Comparison of ENCODE assay signal across 12 cellular contexts in the genomic region with DNA sequence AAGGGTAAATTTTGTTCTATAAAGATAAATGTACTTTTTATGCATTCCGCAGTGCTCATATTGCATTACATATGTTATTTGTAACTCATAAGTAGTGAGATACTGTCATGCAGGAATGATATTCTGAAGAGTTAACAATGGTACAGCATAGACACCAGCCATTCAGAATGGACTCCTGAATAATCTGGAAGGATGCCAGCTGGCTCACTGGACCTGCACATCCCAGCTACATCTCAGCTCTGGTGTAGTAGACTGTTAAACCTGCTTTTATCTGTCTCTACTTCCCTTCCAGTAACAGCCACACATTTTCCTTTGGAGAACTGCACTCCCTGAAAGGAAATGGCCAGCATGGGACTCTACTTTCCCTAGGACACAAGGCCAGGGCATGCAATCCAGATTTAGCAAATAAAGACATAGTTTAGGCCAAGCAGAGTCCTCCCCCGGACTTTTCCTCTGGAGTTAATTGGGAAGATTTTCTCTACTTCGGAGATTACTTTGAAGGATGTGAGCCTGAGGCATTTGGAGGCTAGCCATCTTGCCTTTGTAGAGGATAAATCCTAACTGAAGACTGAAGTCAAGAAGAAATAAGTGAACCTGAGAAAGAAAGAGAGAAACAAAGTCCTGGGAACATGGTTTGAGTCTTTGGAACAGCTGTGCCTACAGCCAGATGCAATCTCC.
DNase-seq lines count a peak whose midpoint lies in the region; ATAC-seq and TF ChIP-seq lines count a peak whose summit lies in the region.
"Had no signal": no experiment of that assay in that cellular context is flagged by ENCODE, and none has a peak within 500 bp of the region (broad histone marks: within the 10 kb centered on the region; RNA-seq: fewer than 3 reads in every experiment).

No MANE protein-coding gene starts in this region.

- H3K27ac ChIP-seq in breast epithelium, result peak overlapping the region; percentile 57 to 75
- H3K27ac ChIP-seq in mesenchymal stem cell (ENCODE audit: low read length, poor library complexity, severe bottlenecking), result peak overlapping the region; percentile 20
- no peak overlapping the region for H3K27ac ChIP-seq in colonic mucosa

- H2AFZ ChIP-seq in mesenchymal stem cell (ENCODE audit: low read depth, low read length), result no peak overlapping the region

- DNase-seq in COLO668 (lab: John Stamatoyannopoulos, UW; ENCODE audit: unreplicated experiment) (peak; percentile 9), LHCN-M2 (ENCODE audit: low read depth) (peak; percentile 29), breast epithelium (ENCODE audit: low spot score in 2 of 2) (no peak), mesenchymal stem cell (no peak), NCI-H2227 treated with DMSO at 0.1 percent for 48 hours (lab: John Stamatoyannopoulos, UW) (no peak), germinal center (ENCODE audit: low spot score) (no peak), colonic mucosa (no peak)
- DNase-seq: effector memory CD8-positive, alpha-beta T cell; NCI-H1436 treated with DMSO at 0.1 percent for 48 hours; small intestine had no signal

- H2BK120ac ChIP-seq in mesenchymal stem cell (ENCODE audit: low read depth, low read length), result no peak overlapping the region

- peak overlapping the region; percentile 44 for H2BK5ac ChIP-seq in mesenchymal stem cell (ENCODE audit: low read depth, low read length, poor library complexity, severe bottlenecking)

- no peak for ATAC-seq in GM18858 (IDR thresholded peaks at IDR 0.05; ENCODE audit: unreplicated experiment)
- ATAC-seq: effector memory CD8-positive, alpha-beta T cell; Panc1 had no signal

- H3K4me3 ChIP-seq in breast epithelium (no peak overlapping the region), mesenchymal stem cell (ENCODE audit: insufficient read depth in 1 of 2, low read depth in 1 of 2, low read length in 2 of 2) (no peak overlapping the region), colonic mucosa (no peak overlapping the region)

- intact Hi-C loops in breast epithelium (cut with DNase I; ENCODE audit: low total_unique reads), result no loop called here
- intact Hi-C loops in colonic mucosa (cut with DNase I), result no loop called here

- no peaks in the 10 kb centered on the region for H3K79me1 ChIP-seq in mesenchymal stem cell (replicated peaks; ENCODE audit: low read length, poor library complexity, severe bottlenecking)

- no peak overlapping the region for H3K9ac ChIP-seq in mesenchymal stem cell (ENCODE audit: low read length)
- no peak overlapping the region for H3K9ac ChIP-seq in colonic mucosa (ENCODE audit: low read depth in 2 of 2, low read length in 2 of 2)

- H3K36me3 ChIP-seq in breast epithelium (no peaks in the 10 kb centered on the region), mesenchymal stem cell (ENCODE audit: control insufficient read depth in 1 of 2, insufficient read depth in 2 of 2, low read depth in 1 of 2, low read length in 2 of 2) (no peaks in the 10 kb centered on the region), colonic mucosa (no peaks in the 10 kb centered on the region)

- WGBS in mesenchymal stem cell, result 98% methylated on average over 2 of the region's 3 CpGs

- H3K23ac ChIP-seq in mesenchymal stem cell (ENCODE audit: low read length in 2 of 2), result no peak overlapping the region

- no peak overlapping the region for H3K4me2 ChIP-seq in mesenchymal stem cell (ENCODE audit: low read length, poor library complexity, severe bottlenecking)

- TF ChIP-seq CTCF in breast epithelium (IDR thresholded peaks at IDR 0.05) (no peak), colonic mucosa (IDR thresholded peaks at IDR 0.05) (no peak)

- H3K9me3 ChIP-seq in breast epithelium (no peaks in the 10 kb centered on the region), mesenchymal stem cell (ENCODE audit: control insufficient read depth, low read length) (no peaks in the 10 kb centered on the region), colonic mucosa (no peaks in the 10 kb centered on the region)

- H2BK12ac ChIP-seq in mesenchymal stem cell (ENCODE audit: low read length in 2 of 2), result no peak overlapping the region

- H2BK15ac ChIP-seq in mesenchymal stem cell (ENCODE audit: low read depth, poor library complexity, severe bottlenecking), result no peak overlapping the region

- no peak overlapping the region for H3K18ac ChIP-seq in mesenchymal stem cell (ENCODE audit: low read depth in 1 of 2, low read length in 2 of 2)

- H3K4me1 ChIP-seq in breast epithelium, result peaks cover 0 to 4% of the 10 kb centered on the region in 2 donors
- H3K4me1 ChIP-seq in mesenchymal stem cell (ENCODE audit: control insufficient read depth, insufficient read depth, low read depth, low read length), result peaks cover 3% of the 10 kb centered on the region
- no peaks in the 10 kb centered on the region for H3K4me1 ChIP-seq in colonic mucosa

- H3K4ac ChIP-seq in mesenchymal stem cell (ENCODE audit: low read depth in 1 of 2, low read length in 2 of 2), result no peak overlapping the region

- TF ChIP-seq POLR2A in breast epithelium (IDR thresholded peaks at IDR 0.05), result no peak

- peak overlapping the region; percentile 13 for H2AK5ac ChIP-seq in mesenchymal stem cell (ENCODE audit: low read length, severe bottlenecking)

- H3K27me3 ChIP-seq in breast epithelium, result no peaks in the 10 kb centered on the region
- no peaks in the 10 kb centered on the region for H3K27me3 ChIP-seq in mesenchymal stem cell (ENCODE audit: control insufficient read depth in 1 of 2, insufficient read depth in 1 of 2, low read length in 2 of 2)
- no peaks in the 10 kb centered on the region for H3K27me3 ChIP-seq in colonic mucosa

- no peak overlapping the region for H4K8ac ChIP-seq in mesenchymal stem cell (ENCODE audit: low read length)

- no peak overlapping the region for H3K14ac ChIP-seq in mesenchymal stem cell (ENCODE audit: low read length in 2 of 2)

- H4K91ac ChIP-seq in mesenchymal stem cell (ENCODE audit: low read length), result no peak overlapping the region

Comparison
In these comparisons a context has a peak if more than half of its experiments do, and no peak if none do; other contexts are left out.
1. DNase-seq: peak in COLO668 (single experiment) and LHCN-M2 (single experiment); none in breast epithelium (0 of 2), mesenchymal stem cell (single experiment), NCI-H2227 treated with DMSO at 0.1 percent for 48 hours (single experiment), germinal center (single experiment) and colonic mucosa (single experiment).